ENCODE assay signal across 24 cellular contexts in the genomic region with DNA sequence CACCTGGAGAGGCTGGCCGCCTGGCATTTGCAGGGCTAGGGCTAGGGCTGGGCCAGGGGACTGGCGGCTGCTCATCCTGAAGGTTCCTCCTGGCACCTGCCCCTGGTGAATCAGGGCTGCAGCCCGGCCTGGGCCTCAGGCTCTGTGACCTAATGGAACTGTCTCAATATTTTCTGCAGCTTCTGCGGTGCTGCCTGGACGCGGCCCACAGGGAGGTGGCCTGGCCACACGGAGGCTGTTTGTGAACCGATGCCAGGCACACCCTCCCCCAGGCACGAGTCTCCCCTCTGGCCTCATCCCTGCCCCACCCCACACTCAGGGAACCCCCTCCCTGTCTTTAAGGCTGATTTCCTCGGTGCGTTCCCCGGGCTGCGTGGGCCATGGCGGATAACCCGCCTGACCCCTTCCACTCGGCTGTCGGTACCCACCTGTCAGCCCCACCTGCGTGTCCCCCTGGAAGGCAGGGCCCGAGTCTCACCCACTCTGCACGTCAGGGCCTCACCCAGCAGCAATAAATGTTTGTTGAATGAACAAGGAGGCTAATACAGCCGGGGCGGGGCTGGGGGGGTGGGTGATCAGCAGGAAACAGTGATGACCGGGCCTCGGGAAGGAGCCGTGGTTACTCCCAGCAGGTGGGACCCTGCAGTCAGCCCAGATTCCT. TPM values are rescaled to one million over a fixed set of nuclear protein-coding genes. Genes with fewer than 3 reads are reported as not detected.
A peak's percentile ranks its signal among the peaks of the same experiment; 100 is the strongest.
DNase-seq lines count a peak whose midpoint lies in the region; ATAC-seq, FAIRE-seq and TF ChIP-seq lines count a peak whose summit lies in the region.
"Had no signal": no experiment of that assay in that cellular context is flagged by ENCODE, and none has a peak within 500 bp of the region (broad histone marks: within the 10 kb centered on the region; RNA-seq: fewer than 3 reads in every experiment).

No MANE protein-coding gene starts in this region.

- H3K9me3 Mint-ChIP-seq in MCF 10A (ENCODE audit: unreplicated experiment) = no peaks in the 10 kb centered on the region
- H3K9me3 Mint-ChIP-seq: activated CD4-positive, alpha-beta T cell treated with anti-CD3 and anti-CD28 coated beads, Interleukin-2, amount 10 ng/mL, durations not matched to agents 7 days and 5 days; activated naive CD8-positive, alpha-beta T cell treated with anti-CD3 and anti-CD28 coated beads, Interleukin-2, amount 10 ng/mL, durations not matched to agents 7 days and 5 days had no signal

- ATAC-seq in left colon = peak; percentile 70
- ATAC-seq: heart left ventricle, T-helper 17 cell had no signal

- POLR2A ChIA-PET in MCF 10A (lab: Yijun Ruan, JAX) = interaction anchor here (0.8 to 2.3 kb wide), 7 partner anchors 10 to 63 kb away, joined by 3 to 11 read pairs (median 4); no protein-coding TSS in a partner anchor

- peaks cover 5% of the 10 kb centered on the region for H3K36me3 Mint-ChIP-seq in MCF 10A (ENCODE audit: insufficient read depth, unreplicated experiment)
- H3K36me3 Mint-ChIP-seq: activated naive CD8-positive, alpha-beta T cell treated with anti-CD3 and anti-CD28 coated beads, Interleukin-2, amount 10 ng/mL, durations not matched to agents 7 days and 5 days had no signal

- no peak for FAIRE-seq in bronchial epithelial cell (lab: Jason Lieb, UNC)
- FAIRE-seq: islet of Langerhans had no signal

- H3K4me3 Mint-ChIP-seq in MCF 10A (ENCODE audit: unreplicated experiment) = peak overlapping the region; percentile 40
- H3K4me3 Mint-ChIP-seq: activated CD4-positive, alpha-beta T cell treated with anti-CD3 and anti-CD28 coated beads, Interleukin-2, amount 10 ng/mL, durations not matched to agents 7 days and 5 days; activated naive CD8-positive, alpha-beta T cell treated with anti-CD3 and anti-CD28 coated beads, Interleukin-2, amount 10 ng/mL, durations not matched to agents 7 days and 5 days; T-helper 17 cell had no signal

- H3K9me3 ChIP-seq in breast epithelium (peaks cover 7 to 15% of the 10 kb centered on the region in 2 donors), vagina (no peaks in the 10 kb centered on the region)
- H3K9me3 ChIP-seq: SJSA1, uterus had no signal

- H3K4me3 ChIP-seq in breast epithelium (no peak overlapping the region), bronchial epithelial cell (ENCODE audit: low read depth, low read length) (no peak overlapping the region), vagina (no peak overlapping the region)
- H3K4me3 ChIP-seq: heart left ventricle, lung, right atrium auricular region, SJSA1, uterus had no signal

- H3K36me3 ChIP-seq in breast epithelium (no peaks in the 10 kb centered on the region), bronchial epithelial cell (ENCODE audit: control insufficient read depth, insufficient read depth, low read length) (no peaks in the 10 kb centered on the region), vagina (no peaks in the 10 kb centered on the region)
- H3K36me3 ChIP-seq: heart left ventricle, right atrium auricular region, SJSA1, uterus had no signal

- intact Hi-C loops in MCF 10A (cut with micrococcal nuclease) (loop anchor here (2.0 kb wide), 1 partner anchor 59 kb away; no protein-coding TSS in a partner anchor), breast epithelium (cut with DNase I; ENCODE audit: low total_unique reads) (loop anchor here (2.0 kb wide), 1 partner anchor 41 kb away; no protein-coding TSS in a partner anchor), left colon (cut with DNase I, micrococcal nuclease) (no loop called here), vagina (cut with DNase I) (no loop called here)

- BruUV-seq in MCF 10A (replicated peaks; lab: Mats Ljungman, UMichigan) = no TSS peak

- H3K4me1 Mint-ChIP-seq in MCF 10A (ENCODE audit: insufficient read depth, unreplicated experiment) = peaks cover 12% of the 10 kb centered on the region

- H3K27ac ChIP-seq in breast epithelium = peak overlapping the region in 1 of 2 donors; percentile 14
- H3K27ac ChIP-seq in vagina = peak overlapping the region; percentile 59
- H3K27ac ChIP-seq: heart left ventricle, right atrium auricular region, SJSA1, uterus had no signal

- CTCF ChIA-PET in MCF 10A (lab: Yijun Ruan, JAX) = interaction anchor here (0.6 to 1.3 kb wide), 3 partner anchors 9 to 111 kb away, joined by 3 to 4 read pairs (median 3); no protein-coding TSS in a partner anchor

- TF ChIP-seq POLR2A in breast epithelium (IDR thresholded peaks at IDR 0.05) = no peak
- TF ChIP-seq POLR2A in vagina (IDR thresholded peaks at IDR 0.05) = no peak

- H3K27me3 ChIP-seq in breast epithelium (no peaks in the 10 kb centered on the region), bronchial epithelial cell (ENCODE audit: control insufficient read depth, insufficient read depth, low read length) (no peaks in the 10 kb centered on the region), vagina (no peaks in the 10 kb centered on the region)
- H3K27me3 ChIP-seq: right atrium auricular region, SJSA1 had no signal

- peak; percentile 71 for DNase-seq in MCF 10A (ENCODE audit: unreplicated experiment)
- no peak for DNase-seq in breast epithelium (ENCODE audit: low spot score in 2 of 2)
- peak; percentile 33 for DNase-seq in bronchial epithelial cell (ENCODE audit: low read depth)
- DNase-seq in left colon = peak; percentile 68 to 79
- no peak for DNase-seq in vagina (ENCODE audit: extremely low spot score in 2 of 2)
- DNase-seq in SHP77 (lab: John Stamatoyannopoulos, UW) = no peak
- DNase-seq in NCI-H2029 treated with DMSO at 0.1 percent for 48 hours (lab: John Stamatoyannopoulos, UW) = no peak
- DNase-seq in NCI-H2196 (lab: John Stamatoyannopoulos, UW; ENCODE audit: unreplicated experiment) = no peak
- DNase-seq: activated CD4-positive, alpha-beta T cell treated with anti-CD3 and anti-CD28 coated beads, Interleukin-2, amount 10 ng/mL, durations not matched to agents 7 days and 5 days; activated naive CD8-positive, alpha-beta T cell treated with anti-CD3 and anti-CD28 coated beads, Interleukin-2, amount 10 ng/mL, durations not matched to agents 7 days and 5 days; C1 segment of cervical spinal cord; effector memory CD4-positive, alpha-beta T cell; heart left ventricle; Kasumi-1; NCI-H1105; NCI-H526; occipital lobe; stimulated activated CD4-positive, alpha-beta T cell treated with anti-CD3 and anti-CD28 coated beads, Interleukin-15, amount 100 ng/mL, for 24 hours; T-helper 17 cell; uterus had no signal

- H3K27ac Mint-ChIP-seq in MCF 10A (ENCODE audit: low read depth, unreplicated experiment) = peak overlapping the region; percentile 81
- H3K27ac Mint-ChIP-seq: activated CD4-positive, alpha-beta T cell treated with anti-CD3 and anti-CD28 coated beads, Interleukin-2, amount 10 ng/mL, durations not matched to agents 7 days and 5 days; activated naive CD8-positive, alpha-beta T cell treated with anti-CD3 and anti-CD28 coated beads, Interleukin-2, amount 10 ng/mL, durations not matched to agents 7 days and 5 days; T-helper 17 cell had no signal

- no peak for TF ChIP-seq CTCF in MCF 10A (IDR thresholded peaks at IDR 0.05; ENCODE audit: unreplicated experiment)
- TF ChIP-seq CTCF in breast epithelium (IDR thresholded peaks at IDR 0.05) = no peak
- no peak for TF ChIP-seq CTCF in bronchial epithelial cell (IDR thresholded peaks at IDR 0.05; ENCODE audit: insufficient read depth, low read length, severe bottlenecking)
- no peak for TF ChIP-seq CTCF in vagina (IDR thresholded peaks at IDR 0.05)

- no peaks in the 10 kb centered on the region for H3K27me3 Mint-ChIP-seq in MCF 10A (ENCODE audit: insufficient read depth, unreplicated experiment)

- H3K4me1 ChIP-seq in breast epithelium (no peaks in the 10 kb centered on the region), vagina (peaks cover 30% of the 10 kb centered on the region)
- H3K4me1 ChIP-seq: uterus had no signal

RNA-seq across cellular contexts. Expression of a gene that starts 54.5 kb away (rescaled TPM):
- total RNA-seq in MCF 10A (2022) = 110 and 124 TPM in 2 replicates
- 100 to 1,000 TPM in 2 of 3 donors, 10 to 100 TPM in 1; 73.8 to 136 (median 101) TPM for total RNA-seq in breast epithelium
- total RNA-seq in bronchial epithelial cell = 87.9 and 113 TPM in 2 replicates
- total RNA-seq in left colon = 10 to 100 TPM; 68.8 to 83.5 TPM
- 93.1 TPM for total RNA-seq in vagina

Comparison
In these comparisons a context has a peak if more than half of its experiments do, and no peak if none do; other contexts are left out.
1. DNase-seq: peak in MCF 10A (single experiment), bronchial epithelial cell (single experiment) and left colon (2 of 2); none in breast epithelium (0 of 2), vagina (0 of 2), SHP77 (0 of 2), NCI-H2029 treated with DMSO at 0.1 percent for 48 hours (single experiment) and NCI-H2196 (single experiment).
2. intact Hi-C loops: an anchor here in MCF 10A (2.0 kb wide) and breast epithelium (2.0 kb wide); none called in left colon and vagina.